ENCODE assay signal across 8 cellular contexts in the genomic region with DNA sequence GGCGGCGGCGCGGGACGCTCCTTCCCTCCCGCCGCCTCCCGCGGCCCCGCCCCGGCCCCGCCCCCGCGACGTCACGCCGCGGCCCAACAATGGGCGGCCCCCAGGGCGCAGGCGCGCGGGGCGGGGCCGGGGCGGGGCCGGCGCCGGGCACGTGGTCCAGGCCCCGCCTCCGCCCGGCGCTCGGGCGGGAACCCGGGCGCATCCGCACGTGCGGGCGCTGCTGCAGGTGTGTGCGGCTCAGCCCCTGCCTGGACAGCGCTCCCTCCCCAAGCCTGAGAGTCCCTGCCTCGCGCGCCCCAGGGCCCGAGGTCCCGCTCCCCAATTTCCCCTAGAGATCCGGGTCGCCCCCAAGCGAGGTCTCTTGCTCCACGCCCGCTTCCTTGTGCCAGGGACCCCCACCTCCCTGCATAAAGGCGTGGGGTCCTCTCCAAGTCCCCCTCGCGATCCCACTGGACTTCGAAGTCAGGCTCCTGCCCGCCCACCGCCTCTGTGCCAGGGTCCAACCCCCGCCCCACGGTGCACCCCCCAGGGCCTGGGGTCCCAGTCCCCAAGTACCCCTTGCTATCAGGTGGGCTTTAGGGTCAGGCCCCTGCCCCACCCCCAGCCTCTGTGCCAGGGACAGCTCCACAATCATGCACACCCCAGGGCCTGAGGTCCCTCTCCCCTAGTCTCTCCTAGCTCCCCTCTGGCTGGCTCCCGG. TPM values are rescaled to one million over a fixed set of nuclear protein-coding genes. Genes with fewer than 3 reads are reported as not detected.
DNase-seq lines count a peak whose midpoint lies in the region; ATAC-seq and TF ChIP-seq lines count a peak whose summit lies in the region.

A gene (minus strand): TSS at position 6 of the 700 bp plus-strand sequence. CDS start 267 bp downstream, outside the sequence.

- peaks cover 0 to 2% (median 0%) of the 10 kb centered on the region in 8 donors for H3K9me3 Mint-ChIP-seq in CD4-positive, alpha-beta memory T cell
- no peaks in the 10 kb centered on the region for H3K9me3 Mint-ChIP-seq in activated CD4-positive, alpha-beta T cell treated with anti-CD3 and anti-CD28 coated beads, Interleukin-2, amount 10 ng/mL, durations not matched to agents 24 days and 14 days

- H3K4me3 Mint-ChIP-seq in CD4-positive, alpha-beta memory T cell: peak within 1 kb of the TSS in 6 of 8 donors; percentile 26 to 76 (median 46)
- H3K4me3 Mint-ChIP-seq in activated CD4-positive, alpha-beta T cell treated with anti-CD3 and anti-CD28 coated beads, Interleukin-2, amount 10 ng/mL, durations not matched to agents 24 days and 14 days: peak within 1 kb of the TSS; percentile 55

- no peak within 1 kb of the TSS for H3K4me3 ChIP-seq in CD4-positive, alpha-beta memory T cell (ENCODE audit: low read length in 2 of 2)
- H3K4me3 ChIP-seq in H7 (ENCODE audit: insufficient read depth, low read depth, low read length): peak within 1 kb of the TSS; percentile 89
- H3K4me3 ChIP-seq in choroid plexus epithelial cell (ENCODE audit: low read depth, low read length): peak within 1 kb of the TSS; percentile 75

- peak within 1 kb of the TSS in 3 of 7 donors; percentile 23 to 77 (median 25) for H3K27ac Mint-ChIP-seq in CD4-positive, alpha-beta memory T cell
- H3K27ac Mint-ChIP-seq in activated CD4-positive, alpha-beta T cell treated with anti-CD3 and anti-CD28 coated beads, Interleukin-2, amount 10 ng/mL, durations not matched to agents 24 days and 14 days: peak within 1 kb of the TSS; percentile 71

- peak; percentile 70 to 82 (median 80) for DNase-seq in CD4-positive, alpha-beta memory T cell
- DNase-seq in H7 (peak; percentile 100), NCI-H2171 (lab: John Stamatoyannopoulos, UW) (peak; percentile 78), choroid plexus epithelial cell (ENCODE audit: low read depth) (peak; percentile 61), left kidney (ENCODE audit: low read depth, low spot score) (peak; percentile 90)
- DNase-seq in activated CD4-positive, alpha-beta T cell treated with anti-CD3 and anti-CD28 coated beads, Interleukin-2, amount 10 ng/mL, durations not matched to agents 24 days and 14 days: peak; percentile 93
- peak; percentile 76 to 86 for DNase-seq in stimulated activated CD4-positive, alpha-beta T cell treated with anti-CD3 and anti-CD28 coated beads, Interleukin-1b, Interleukin-23, amount 100 ng/mL, for 4 hours (ENCODE audit: low read depth in 2 of 2)

- CTCF ChIA-PET in CD4-positive, alpha-beta memory T cell (lab: Charles Lee; ENCODE audit: partially characterized antibody): no interaction called here

- H3K27me3 ChIP-seq in CD4-positive, alpha-beta memory T cell (ENCODE audit: insufficient read depth, low read length): no peaks in the 10 kb centered on the region
- H3K27me3 ChIP-seq in H7 (ENCODE audit: control insufficient read depth, insufficient read depth, low read length): peaks cover 14% of the 10 kb centered on the region

- ATAC-seq in HG03378 (IDR thresholded peaks at IDR 0.05; ENCODE audit: unreplicated experiment): no peak

- H3K4me1 Mint-ChIP-seq in CD4-positive, alpha-beta memory T cell: peaks cover 2 to 11% (median 3%) of the 10 kb centered on the region in 4 donors
- H3K4me1 Mint-ChIP-seq in activated CD4-positive, alpha-beta T cell treated with anti-CD3 and anti-CD28 coated beads, Interleukin-2, amount 10 ng/mL, durations not matched to agents 24 days and 14 days: peaks cover 5% of the 10 kb centered on the region

- peaks cover 2% of the 10 kb centered on the region in 2 donors for H3K27me3 Mint-ChIP-seq in CD4-positive, alpha-beta memory T cell
- peaks cover 15% of the 10 kb centered on the region for H3K27me3 Mint-ChIP-seq in activated CD4-positive, alpha-beta T cell treated with anti-CD3 and anti-CD28 coated beads, Interleukin-2, amount 10 ng/mL, durations not matched to agents 24 days and 14 days

- no peak within 1 kb of the TSS for H3K27ac ChIP-seq in CD4-positive, alpha-beta memory T cell (ENCODE audit: low read depth, low read length)

- no peak for TF ChIP-seq CTCF in choroid plexus epithelial cell (conservative IDR thresholded peaks at IDR 0.05; ENCODE audit: low read depth, low read length)

- no peaks in the 10 kb centered on the region for H3K36me3 Mint-ChIP-seq in CD4-positive, alpha-beta memory T cell
- H3K36me3 Mint-ChIP-seq in activated CD4-positive, alpha-beta T cell treated with anti-CD3 and anti-CD28 coated beads, Interleukin-2, amount 10 ng/mL, durations not matched to agents 24 days and 14 days (ENCODE audit: low read depth): peaks cover 2% of the 10 kb centered on the region

- intact Hi-C loops in CD4-positive, alpha-beta memory T cell (cut with micrococcal nuclease): loop anchor here (1.0 kb wide), 2 partner anchors 24 to 37 kb away; a partner anchor contains a TSS
- intact Hi-C loops in activated CD4-positive, alpha-beta T cell treated with anti-CD3 and anti-CD28 coated beads, Interleukin-2, amount 10 ng/mL, durations not matched to agents 24 days and 14 days (cut with micrococcal nuclease): no loop called here

- H3K36me3 ChIP-seq in CD4-positive, alpha-beta memory T cell (ENCODE audit: insufficient read depth, low read length): no peaks in the 10 kb centered on the region
- H3K36me3 ChIP-seq in H7 (replicated peaks; ENCODE audit: control insufficient read depth, insufficient read depth, low read length): peaks cover 2% of the 10 kb centered on the region

- peaks cover 7% of the 10 kb centered on the region for H3K4me1 ChIP-seq in CD4-positive, alpha-beta memory T cell (ENCODE audit: insufficient read depth, low read length)

- POLR2A ChIA-PET in CD4-positive, alpha-beta memory T cell (lab: Charles Lee; ENCODE audit: partially characterized antibody): interaction anchor here (0.7 to 1.3 kb wide), 2 partner anchors 24 to 40 kb away, joined by 4 read pairs; a partner anchor contains a TSS

- no peaks in the 10 kb centered on the region for H3K9me3 ChIP-seq in CD4-positive, alpha-beta memory T cell (ENCODE audit: control insufficient read depth in 1 of 2, low read length in 2 of 2)

RNA-seq across cellular contexts. Expression of the gene that starts here (rescaled TPM):
- 1 to 10 TPM; 4.5 to 4.9 TPM for total RNA-seq in CD4-positive, alpha-beta memory T cell
- polyA plus RNA-seq in CD4-positive, alpha-beta memory T cell: under 1 TPM in 1 of 2 donors, not detected in 1; 0.16 TPM
- total RNA-seq in H7 (2014; rRNA removed; shearing (Covaris generic)): 107 and 117 TPM in 2 replicates
- total RNA-seq in activated CD4-positive, alpha-beta T cell treated with anti-CD3 and anti-CD28 coated beads, Interleukin-2, amount 10 ng/mL, durations not matched to agents 24 days and 14 days: 15.9 and 16.1 TPM in 2 replicates

Comparison
In these comparisons a context has a peak if more than half of its experiments do, and no peak if none do; other contexts are left out.
1. H3K4me3 ChIP-seq: peak in H7 (single experiment) and choroid plexus epithelial cell (single experiment); none in CD4-positive, alpha-beta memory T cell (0 of 2).
2. Peak in every context shown above with its lines, with median percentiles within 50 percentile points of each other: DNase-seq.